ENCODE assay signal across 22 cellular contexts in the genomic region with DNA sequence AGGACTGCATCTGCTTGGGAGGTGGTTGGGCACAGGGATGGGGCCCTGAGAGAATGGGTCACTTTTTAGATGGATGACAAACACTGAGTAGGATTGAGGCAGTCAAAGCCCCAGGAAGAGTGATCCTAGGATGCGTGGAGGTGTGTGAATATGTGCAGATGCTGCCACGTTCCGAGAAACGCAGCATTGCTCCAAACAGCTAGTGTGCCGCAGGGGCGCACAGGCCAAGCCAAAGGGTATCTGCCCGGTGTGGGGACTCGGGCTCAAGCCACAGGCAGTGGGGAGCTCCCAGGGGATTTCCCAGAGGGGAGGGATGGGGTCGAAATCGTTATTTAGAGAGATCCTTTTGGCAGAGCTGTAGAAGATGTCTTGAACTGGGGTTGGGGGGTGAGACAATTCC.
"Had no signal": no experiment of that assay in that cellular context is flagged by ENCODE, and none has a peak within 500 bp of the region (broad histone marks: within the 10 kb centered on the region; RNA-seq: fewer than 3 reads in every experiment).

No MANE protein-coding gene starts in this region.

- H3K36me3 ChIP-seq: uterus had no signal

- H3K4me1 ChIP-seq: gastroesophageal sphincter, pancreas, psoas muscle, sigmoid colon, tibial nerve, uterus had no signal

- H3K27ac Mint-ChIP-seq: activated B cell treated with CpG ODN at 0.5 μM for 24 hours; activated T-cell treated with anti-CD3 and anti-CD28 coated beads, Interleukin-2, amount 50 U/mL, for 72 hours; dendritic cell treated with granulocyte-macrophage colony-stimulating factor and Interleukin-4, amounts not matched to agents 40 ng/mL and 50 ng/mL, for 4 days; nephron had no signal

- H3K27me3 ChIP-seq: gastroesophageal sphincter, hepatocyte, pancreas, sigmoid colon, tibial nerve, uterus had no signal

- DNase-seq: activated B cell treated with CpG ODN at 0.5 μM for 24 hours; activated naive CD4-positive, alpha-beta T cell; activated T-cell treated with anti-CD3 and anti-CD28 coated beads for 4 hours; activated T-cell treated with anti-CD3 and anti-CD28 coated beads, Interleukin-2, amount 50 U/mL, for 72 hours; effector CD4-positive, alpha-beta T cell; erythroblast; left cardiac atrium; nucleus accumbens; pancreas; psoas muscle; sigmoid colon; small intestine; stimulated activated CD4-positive, alpha-beta T cell treated with anti-CD3 and anti-CD28 coated beads, Interleukin-1b, Interleukin-23, amount 100 ng/mL, for 48 hours; stimulated activated naive CD4-positive, alpha-beta T cell; uterus had no signal

- H3K9me3 Mint-ChIP-seq: activated B cell treated with CpG ODN at 0.5 μM for 24 hours; activated naive CD4-positive, alpha-beta T cell treated with anti-CD3 and anti-CD28 coated beads, Interleukin-2, amount 50 U/mL, for 72 hours; activated T-cell treated with anti-CD3 and anti-CD28 coated beads, Interleukin-2, amount 50 U/mL, for 72 hours; central memory CD8-positive, alpha-beta T cell; dendritic cell treated with granulocyte-macrophage colony-stimulating factor and Interleukin-4, amounts not matched to agents 40 ng/mL and 50 ng/mL, for 4 days; nephron had no signal

- H3K9me3 ChIP-seq: gastroesophageal sphincter, pancreas, psoas muscle, sigmoid colon, tibial nerve, uterus had no signal

- H3K4me3 Mint-ChIP-seq: activated B cell treated with CpG ODN at 0.5 μM for 24 hours; activated T-cell treated with anti-CD3 and anti-CD28 coated beads, Interleukin-2, amount 50 U/mL, for 72 hours; central memory CD8-positive, alpha-beta T cell; dendritic cell treated with granulocyte-macrophage colony-stimulating factor and Interleukin-4, amounts not matched to agents 40 ng/mL and 50 ng/mL, for 4 days; nephron had no signal

- H3K4me1 Mint-ChIP-seq: activated B cell treated with CpG ODN at 0.5 μM for 24 hours; central memory CD8-positive, alpha-beta T cell; nephron had no signal

- H3K27me3 Mint-ChIP-seq: activated B cell treated with CpG ODN at 0.5 μM for 24 hours; dendritic cell treated with granulocyte-macrophage colony-stimulating factor and Interleukin-4, amounts not matched to agents 40 ng/mL and 50 ng/mL, for 4 days had no signal

- H3K4me3 ChIP-seq: gastroesophageal sphincter, hepatocyte, pancreas, psoas muscle, sigmoid colon, tibial nerve, uterus had no signal

- H2AFZ ChIP-seq: hepatocyte had no signal

- ATAC-seq: activated naive CD4-positive, alpha-beta T cell treated with anti-CD3 and anti-CD28 coated beads, Interleukin-2, amount 50 U/mL, for 72 hours; activated T-cell treated with anti-CD3 and anti-CD28 coated beads, Interleukin-2, amount 50 U/mL, for 72 hours; gastroesophageal sphincter; left cardiac atrium; pancreas; psoas muscle had no signal

- H3K27ac ChIP-seq: gastroesophageal sphincter, hepatocyte, pancreas, psoas muscle, sigmoid colon, tibial nerve, uterus had no signal

- H3K36me3 Mint-ChIP-seq: activated naive CD4-positive, alpha-beta T cell treated with anti-CD3 and anti-CD28 coated beads, Interleukin-2, amount 50 U/mL, for 72 hours had no signal

- H3K4me2 ChIP-seq: hepatocyte had no signal
